In the genomic region with DNA sequence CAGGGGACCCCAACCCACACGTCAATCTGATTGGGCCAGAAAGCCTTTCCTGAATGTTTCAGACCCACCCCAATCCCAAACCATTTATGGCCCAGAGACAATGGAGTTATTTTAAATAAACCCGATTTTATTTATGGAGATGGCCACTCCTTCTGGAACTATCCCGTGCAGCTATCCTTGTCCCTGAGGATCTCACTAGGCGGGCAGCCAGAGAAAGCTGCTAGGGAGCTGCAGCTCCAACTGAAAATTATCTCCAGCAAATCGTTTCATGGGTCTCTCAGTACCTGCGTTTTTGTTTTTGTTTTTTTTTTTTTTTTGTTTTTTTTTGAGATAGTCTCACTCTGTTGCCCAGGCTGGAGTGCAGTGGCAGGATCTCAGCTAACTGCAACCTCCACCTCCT, we compare ENCODE assay signal across 30 cellular contexts. TPM values are rescaled to one million over a fixed set of nuclear protein-coding genes. Genes with fewer than 3 reads are reported as not detected.
"Had no signal": no experiment of that assay in that cellular context is flagged by ENCODE, and none has a peak within 500 bp of the region (broad histone marks: within the 10 kb centered on the region; RNA-seq: fewer than 3 reads in every experiment).

No MANE protein-coding gene starts in this region.

- H3K4me3 ChIP-seq: ascending aorta, breast epithelium, cardiac muscle cell, coronary artery, dorsolateral prefrontal cortex, gastrocnemius medialis had no signal

- H3K36me3 Mint-ChIP-seq: activated naive CD4-positive, alpha-beta T cell treated with anti-CD3 and anti-CD28 coated beads, Interleukin-2, amount 10 ng/mL, durations not matched to agents 7 days and 5 days; activated naive CD4-positive, alpha-beta T cell treated with anti-CD3 and anti-CD28 coated beads, Interleukin-2, amount 50 U/mL, for 72 hours; activated naive CD8-positive, alpha-beta T cell treated with anti-CD3 and anti-CD28 coated beads, Interleukin-2, amount 10 ng/mL, durations not matched to agents 7 days and 5 days; brain had no signal

- H3K27ac ChIP-seq: ascending aorta, breast epithelium, cardiac muscle cell, coronary artery, dorsolateral prefrontal cortex, foreskin keratinocyte, gastrocnemius medialis had no signal

- H3K4me1 ChIP-seq: ascending aorta, breast epithelium, foreskin keratinocyte, gastrocnemius medialis had no signal

- H3K4me1 Mint-ChIP-seq: activated CD4-positive, alpha-beta memory T cell treated with anti-CD3 and anti-CD28 coated beads, Interleukin-2, amount 10 ng/mL, durations not matched to agents 7 days and 5 days; activated CD4-positive, alpha-beta T cell treated with anti-CD3 and anti-CD28 coated beads, Interleukin-2, amount 10 ng/mL, durations not matched to agents 7 days and 5 days; activated naive CD4-positive, alpha-beta T cell treated with anti-CD3 and anti-CD28 coated beads, Interleukin-2, amount 10 ng/mL, durations not matched to agents 7 days and 5 days; central memory CD8-positive, alpha-beta T cell had no signal

- H3K27me3 Mint-ChIP-seq: activated CD4-positive, alpha-beta T cell treated with anti-CD3 and anti-CD28 coated beads, Interleukin-2, amount 10 ng/mL, durations not matched to agents 7 days and 5 days; brain; central memory CD8-positive, alpha-beta T cell had no signal

- H3K27me3 ChIP-seq: ascending aorta, breast epithelium, cardiac muscle cell, dorsolateral prefrontal cortex, foreskin keratinocyte, gastrocnemius medialis had no signal

- H3K4me3 Mint-ChIP-seq: activated CD4-positive, alpha-beta memory T cell treated with anti-CD3 and anti-CD28 coated beads, Interleukin-2, amount 10 ng/mL, durations not matched to agents 7 days and 5 days; activated CD4-positive, alpha-beta T cell treated with anti-CD3 and anti-CD28 coated beads, Interleukin-2, amount 10 ng/mL, durations not matched to agents 7 days and 5 days; activated naive CD4-positive, alpha-beta T cell treated with anti-CD3 and anti-CD28 coated beads, Interleukin-2, amount 10 ng/mL, durations not matched to agents 7 days and 5 days; activated naive CD8-positive, alpha-beta T cell treated with anti-CD3 and anti-CD28 coated beads, Interleukin-2, amount 10 ng/mL, durations not matched to agents 7 days and 5 days; activated T-cell treated with anti-CD3 and anti-CD28 coated beads, Interleukin-2, amount 50 U/mL, for 24 hours; activated T-cell treated with anti-CD3 and anti-CD28 coated beads, Interleukin-2, amount 50 U/mL, for 72 hours; brain; central memory CD8-positive, alpha-beta T cell; dendritic cell treated with granulocyte-macrophage colony-stimulating factor and Interleukin-4, amounts not matched to agents 40 ng/mL and 50 ng/mL, for 4 days; endodermal cell had no signal

- DNase-seq: activated CD4-positive, alpha-beta memory T cell treated with anti-CD3 and anti-CD28 coated beads, Interleukin-2, amount 10 ng/mL, durations not matched to agents 7 days and 5 days; activated CD4-positive, alpha-beta T cell treated with anti-CD3 and anti-CD28 coated beads for 4 hours; activated CD4-positive, alpha-beta T cell treated with anti-CD3 and anti-CD28 coated beads, Interleukin-2, amount 10 ng/mL, durations not matched to agents 7 days and 5 days; activated CD4-positive, alpha-beta T cell treated with anti-CD3 and anti-CD28 coated beads, Interleukin-2, amount 50 U/mL, for 4 hours; activated CD4-positive, CD25-positive, alpha-beta regulatory T cell; activated CD4-positive, CD25-positive, alpha-beta regulatory T cell treated with anti-CD3 and anti-CD28 coated beads, Interleukin-2, amount 50 U/mL, for 72 hours; activated CD8-positive, alpha-beta memory T cell treated with anti-CD3 and anti-CD28 coated beads, Interleukin-2, amount 50 U/mL, for 48 hours; activated gamma-delta T cell; activated naive CD4-positive, alpha-beta T cell; activated naive CD4-positive, alpha-beta T cell treated with anti-CD3 and anti-CD28 coated beads, Interleukin-2, amount 10 ng/mL, durations not matched to agents 7 days and 5 days; activated naive CD8-positive, alpha-beta T cell treated with anti-CD3 and anti-CD28 coated beads, Interleukin-2, amount 10 ng/mL, durations not matched to agents 7 days and 5 days; activated T-cell treated with anti-CD3 and anti-CD28 coated beads for 4 hours; activated T-cell treated with anti-CD3 and anti-CD28 coated beads, Interleukin-2, amount 50 U/mL, for 24 hours; activated T-cell treated with anti-CD3 and anti-CD28 coated beads, Interleukin-2, amount 50 U/mL, for 72 hours; dorsolateral prefrontal cortex; effector memory CD4-positive, alpha-beta T cell; foreskin keratinocyte; gastrocnemius medialis; T-helper 2 cell had no signal

- H3K36me3 ChIP-seq: breast epithelium, cardiac muscle cell, gastrocnemius medialis had no signal

- H3K9me3 ChIP-seq: ascending aorta, breast epithelium, gastrocnemius medialis had no signal

- H3K9me3 Mint-ChIP-seq: activated CD4-positive, alpha-beta memory T cell treated with anti-CD3 and anti-CD28 coated beads, Interleukin-2, amount 10 ng/mL, durations not matched to agents 7 days and 5 days; activated CD4-positive, alpha-beta T cell treated with anti-CD3 and anti-CD28 coated beads, Interleukin-2, amount 10 ng/mL, durations not matched to agents 7 days and 5 days; activated naive CD4-positive, alpha-beta T cell treated with anti-CD3 and anti-CD28 coated beads, Interleukin-2, amount 10 ng/mL, durations not matched to agents 7 days and 5 days; activated naive CD4-positive, alpha-beta T cell treated with anti-CD3 and anti-CD28 coated beads, Interleukin-2, amount 50 U/mL, for 72 hours; activated naive CD8-positive, alpha-beta T cell treated with anti-CD3 and anti-CD28 coated beads, Interleukin-2, amount 10 ng/mL, durations not matched to agents 7 days and 5 days; activated T-cell treated with anti-CD3 and anti-CD28 coated beads, Interleukin-2, amount 50 U/mL, for 24 hours; activated T-cell treated with anti-CD3 and anti-CD28 coated beads, Interleukin-2, amount 50 U/mL, for 72 hours; central memory CD8-positive, alpha-beta T cell; dendritic cell treated with granulocyte-macrophage colony-stimulating factor and Interleukin-4, amounts not matched to agents 40 ng/mL and 50 ng/mL, for 4 days; endodermal cell had no signal

- ATAC-seq: activated naive CD4-positive, alpha-beta T cell treated with anti-CD3 and anti-CD28 coated beads, Interleukin-2, amount 50 U/mL, for 72 hours; activated T-cell treated with anti-CD3 and anti-CD28 coated beads, Interleukin-2, amount 50 U/mL, for 72 hours; esophagus mucosa; foreskin keratinocyte; gastrocnemius medialis had no signal

- H3K27ac Mint-ChIP-seq: activated CD4-positive, alpha-beta memory T cell treated with anti-CD3 and anti-CD28 coated beads, Interleukin-2, amount 10 ng/mL, durations not matched to agents 7 days and 5 days; activated CD4-positive, alpha-beta T cell treated with anti-CD3 and anti-CD28 coated beads, Interleukin-2, amount 10 ng/mL, durations not matched to agents 7 days and 5 days; activated naive CD4-positive, alpha-beta T cell treated with anti-CD3 and anti-CD28 coated beads, Interleukin-2, amount 10 ng/mL, durations not matched to agents 7 days and 5 days; activated naive CD4-positive, alpha-beta T cell treated with anti-CD3 and anti-CD28 coated beads, Interleukin-2, amount 50 U/mL, for 72 hours; activated naive CD8-positive, alpha-beta T cell treated with anti-CD3 and anti-CD28 coated beads, Interleukin-2, amount 10 ng/mL, durations not matched to agents 7 days and 5 days; activated T-cell treated with anti-CD3 and anti-CD28 coated beads, Interleukin-2, amount 50 U/mL, for 24 hours; activated T-cell treated with anti-CD3 and anti-CD28 coated beads, Interleukin-2, amount 50 U/mL, for 72 hours; brain; dendritic cell treated with granulocyte-macrophage colony-stimulating factor and Interleukin-4, amounts not matched to agents 40 ng/mL and 50 ng/mL, for 4 days; endodermal cell had no signal

RNA-seq across cellular contexts. Expression of a gene that starts 23.0 kb away (rescaled TPM):
- total RNA-seq: activated CD4-positive, alpha-beta memory T cell treated with anti-CD3 and anti-CD28 coated beads, Interleukin-2, amount 10 ng/mL, durations not matched to agents 7 days and 5 days; activated CD4-positive, alpha-beta T cell treated with anti-CD3 and anti-CD28 coated beads, Interleukin-2, amount 10 ng/mL, durations not matched to agents 7 days and 5 days; activated naive CD4-positive, alpha-beta T cell treated with anti-CD3 and anti-CD28 coated beads, Interleukin-2, amount 50 U/mL, for 72 hours; activated naive CD8-positive, alpha-beta T cell treated with anti-CD3 and anti-CD28 coated beads, Interleukin-2, amount 10 ng/mL, durations not matched to agents 7 days and 5 days; activated T-cell treated with anti-CD3 and anti-CD28 coated beads, Interleukin-2, amount 50 U/mL, for 72 hours; cardiac muscle cell; endodermal cell; T-helper 1 cell treated with Interleukin-12 subunit alpha and Interleukin-12 subunit beta and Interleukin-4 antibody, amounts not matched to agents 30 ng/mL and 1 ng/mL, for 36 hours had no signal

RNA-seq across cellular contexts. Expression of a gene that starts 35.1 kb away (rescaled TPM):
- total RNA-seq: activated CD4-positive, alpha-beta memory T cell treated with anti-CD3 and anti-CD28 coated beads, Interleukin-2, amount 10 ng/mL, durations not matched to agents 7 days and 5 days; activated CD4-positive, alpha-beta T cell treated with anti-CD3 and anti-CD28 coated beads, Interleukin-2, amount 10 ng/mL, durations not matched to agents 7 days and 5 days; activated T-cell treated with anti-CD3 and anti-CD28 coated beads, Interleukin-2, amount 50 U/mL, for 72 hours; ascending aorta; T-helper 1 cell treated with Interleukin-12 subunit alpha and Interleukin-12 subunit beta and Interleukin-4 antibody, amounts not matched to agents 30 ng/mL and 1 ng/mL, for 36 hours had no signal

RNA-seq across cellular contexts. Expression of a gene that starts 52.4 kb away (rescaled TPM):
- total RNA-seq: ascending aorta had no signal
